10 cellular contexts compared by ENCODE assay signal in the genomic region with DNA sequence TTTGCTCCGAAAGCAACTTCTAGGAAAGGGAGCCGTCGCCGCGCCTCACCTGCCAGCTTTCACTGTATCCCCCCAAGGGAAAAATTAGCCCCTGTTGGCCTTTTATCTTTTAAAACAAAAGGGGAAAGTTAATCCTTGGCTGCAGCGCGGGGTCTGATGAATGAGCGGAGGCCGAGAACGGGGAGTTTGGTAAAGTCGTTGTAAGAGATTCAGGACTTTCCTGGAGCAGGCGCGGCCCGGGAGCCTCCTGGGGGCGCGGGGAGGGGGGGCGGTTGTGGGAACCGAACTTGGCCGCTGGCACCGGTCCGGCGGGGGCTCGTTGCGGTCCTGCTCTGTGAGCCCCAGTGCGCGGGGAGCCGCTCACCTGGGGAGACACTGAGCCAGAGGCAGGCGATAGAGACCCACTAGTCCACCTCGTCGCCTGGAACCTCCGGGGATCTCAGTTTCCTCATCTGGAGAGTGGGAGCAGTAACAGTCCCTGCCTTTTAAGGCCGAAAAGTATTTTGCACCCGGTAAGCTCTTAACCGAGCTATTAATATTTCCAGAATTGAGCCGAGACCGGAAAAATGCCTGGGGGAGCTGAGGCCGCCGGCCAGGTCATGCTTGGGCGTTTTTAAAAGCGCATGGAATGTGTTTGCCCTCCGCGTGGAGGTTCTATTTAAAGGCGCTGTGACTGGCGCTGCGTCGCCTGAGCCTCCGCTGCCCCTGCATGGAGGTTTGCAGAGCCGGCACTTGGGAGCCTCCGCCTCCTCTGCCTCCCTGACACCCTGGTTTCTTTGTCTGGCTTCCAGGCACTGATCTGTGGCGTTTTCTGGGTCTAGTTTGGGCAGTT. TPM values are rescaled to one million over a fixed set of nuclear protein-coding genes. Genes with fewer than 3 reads are reported as not detected.
DNase-seq lines count a peak whose midpoint lies in the region; ATAC-seq lines count a peak whose summit lies in the region.
"Had no signal": no experiment of that assay in that cellular context is flagged by ENCODE, and none has a peak within 500 bp of the region (broad histone marks: within the 10 kb centered on the region; RNA-seq: fewer than 3 reads in every experiment).

No MANE protein-coding gene starts in this region.

- no peak overlapping the region for H3K9ac ChIP-seq in muscle layer of colon (ENCODE audit: low read length)

- no peaks in the 10 kb centered on the region for H3K9me3 ChIP-seq in ectodermal cell (ENCODE audit: control insufficient read depth, low read length)
- no peaks in the 10 kb centered on the region for H3K9me3 ChIP-seq in muscle layer of colon (ENCODE audit: low read length)
- no peaks in the 10 kb centered on the region for H3K9me3 ChIP-seq in aorta (ENCODE audit: control insufficient read depth, low read length)

- H3K36me3 ChIP-seq in ectodermal cell (ENCODE audit: control insufficient read depth, insufficient read depth, low read length) (no peaks in the 10 kb centered on the region), muscle layer of colon (ENCODE audit: insufficient read depth, low read length) (no peaks in the 10 kb centered on the region), aorta (ENCODE audit: control insufficient read depth in 1 of 2, insufficient read depth in 2 of 2, low read length in 1 of 2) (no peaks in the 10 kb centered on the region)

- WGBS in ectodermal cell, 2 experiments = 6 to 7% methylated on average over 50 of the region's 50 CpGs
- 1 to 2% methylated on average over 50 of the region's 50 CpGs for WGBS in aorta, 2 donors

- H3K4me1 ChIP-seq in ectodermal cell (ENCODE audit: control insufficient read depth, insufficient read depth, low read length) = no peaks in the 10 kb centered on the region
- H3K4me1 ChIP-seq in muscle layer of colon (ENCODE audit: insufficient read depth, low read length) = peaks cover 4% of the 10 kb centered on the region
- peaks cover 5 to 6% of the 10 kb centered on the region in 2 donors for H3K4me1 ChIP-seq in aorta (ENCODE audit: control insufficient read depth in 1 of 2, insufficient read depth in 2 of 2, low read length in 2 of 2)

- H3K4me3 ChIP-seq in ectodermal cell (ENCODE audit: insufficient read depth, low read depth, low read length) (peak overlapping the region; percentile 30), muscle layer of colon (ENCODE audit: low read depth in 1 of 2, low read length in 2 of 2) (peak overlapping the region; percentile 38 to 47), aorta (ENCODE audit: low read length in 2 of 2) (peak overlapping the region; percentile 89)

- H3K27me3 ChIP-seq in ectodermal cell (ENCODE audit: control insufficient read depth, insufficient read depth, low read length, poor library complexity, severe bottlenecking) (peaks cover 56% of the 10 kb centered on the region), muscle layer of colon (ENCODE audit: control insufficient read depth in 1 of 2, insufficient read depth in 2 of 2, low read length in 2 of 2) (peaks cover 10 to 44% of the 10 kb centered on the region in 2 donors), aorta (ENCODE audit: control insufficient read depth in 1 of 2, insufficient read depth in 2 of 2, low read length in 1 of 2) (no peaks in the 10 kb centered on the region)

- H3K27ac ChIP-seq in ectodermal cell (ENCODE audit: insufficient read depth, low read depth, low read length, poor library complexity, severe bottlenecking) = no peak overlapping the region
- H3K27ac ChIP-seq in muscle layer of colon (ENCODE audit: low read depth, low read length) = no peak overlapping the region
- peak overlapping the region; percentile 77 to 93 for H3K27ac ChIP-seq in aorta (ENCODE audit: low read depth in 1 of 2, low read length in 2 of 2)

- peak; percentile 29 for ATAC-seq in Right ventricle myocardium superior (ENCODE audit: poor library complexity)
- no peak for ATAC-seq in Right ventricle myocardium inferior
- peak; percentile 60 for ATAC-seq in aorta (ENCODE audit: low FRiP score)
- ATAC-seq in GM21825 (IDR thresholded peaks at IDR 0.05; ENCODE audit: unreplicated experiment) = no peak

- intact Hi-C loops in Right ventricle myocardium superior (cut with DNase I) (no loop called here), Right ventricle myocardium inferior (cut with DNase I) (no loop called here), aorta (cut with DNase I) (loop anchor here (2.0 to 5.0 kb wide), 2 partner anchors 33 to 34 kb away; no protein-coding TSS in a partner anchor)

- DNase-seq in Right ventricle myocardium superior (peak; percentile 57), Right ventricle myocardium inferior (ENCODE audit: missing footprints) (no peak), aorta (peak; percentile 73 to 89), amniotic stem cell (lab: John Stamatoyannopoulos, UW) (no peak), occipital lobe (lab: John Stamatoyannopoulos, UW) (no peak)
- DNase-seq: DND-41 had no signal

RNA-seq across cellular contexts. Expression of gene EFHD1, which starts 1.1 kb away (rescaled TPM):
- total RNA-seq in Right ventricle myocardium superior (24.3 TPM), Right ventricle myocardium inferior (26.3 TPM), aorta (100 to 1,000 TPM in 1 of 2 donors, 10 to 100 TPM in 1; 85.8 to 236 TPM), occipital lobe (1.1 TPM)
- polyA plus RNA-seq in ectodermal cell (2013, experiment 1 of 4) = 8.4 TPM
- 11.0 TPM for polyA plus RNA-seq in ectodermal cell (2013, experiment 2 of 4)
- polyA plus RNA-seq in ectodermal cell (2013, experiment 3 of 4) = 8.7 TPM
- polyA plus RNA-seq in ectodermal cell (2013, experiment 4 of 4) = 9.5 TPM
- polyA plus RNA-seq in aorta = 100 to 1,000 TPM; 135 to 146 TPM
- total RNA-seq: dermis microvascular lymphatic vessel endothelial cell had no signal

Comparison
In these comparisons a context has a peak if more than half of its experiments do, and no peak if none do; other contexts are left out.
1. ATAC-seq: peak in Right ventricle myocardium superior (single experiment) and aorta (single experiment); none in Right ventricle myocardium inferior (single experiment) and GM21825 (single experiment).
2. DNase-seq: peak in Right ventricle myocardium superior (single experiment) and aorta (2 of 2); none in Right ventricle myocardium inferior (single experiment), amniotic stem cell (single experiment) and occipital lobe (single experiment).
3. H3K27ac ChIP-seq: peak in aorta (2 of 2); none in ectodermal cell (single experiment) and muscle layer of colon (single experiment).
4. H3K4me3 ChIP-seq: peak in every context shown above with its lines; median percentile 89 in aorta; 42 in muscle layer of colon; 30 in ectodermal cell.
5. RNA of gene EFHD1, which starts 1.1 kb away (total RNA-seq): 85.8 to 236 TPM in aorta, 26.3 TPM in Right ventricle myocardium inferior (single experiment) and 24.3 TPM in Right ventricle myocardium superior (single experiment); 1.1 TPM in occipital lobe (single experiment); every median in the first group is over 10 times any median in the second.
6. intact Hi-C loops: an anchor here in aorta (2.0 to 5.0 kb wide); none called in Right ventricle myocardium superior and Right ventricle myocardium inferior.